Comparison of ENCODE assay signal across 9 cellular contexts in the genomic region with DNA sequence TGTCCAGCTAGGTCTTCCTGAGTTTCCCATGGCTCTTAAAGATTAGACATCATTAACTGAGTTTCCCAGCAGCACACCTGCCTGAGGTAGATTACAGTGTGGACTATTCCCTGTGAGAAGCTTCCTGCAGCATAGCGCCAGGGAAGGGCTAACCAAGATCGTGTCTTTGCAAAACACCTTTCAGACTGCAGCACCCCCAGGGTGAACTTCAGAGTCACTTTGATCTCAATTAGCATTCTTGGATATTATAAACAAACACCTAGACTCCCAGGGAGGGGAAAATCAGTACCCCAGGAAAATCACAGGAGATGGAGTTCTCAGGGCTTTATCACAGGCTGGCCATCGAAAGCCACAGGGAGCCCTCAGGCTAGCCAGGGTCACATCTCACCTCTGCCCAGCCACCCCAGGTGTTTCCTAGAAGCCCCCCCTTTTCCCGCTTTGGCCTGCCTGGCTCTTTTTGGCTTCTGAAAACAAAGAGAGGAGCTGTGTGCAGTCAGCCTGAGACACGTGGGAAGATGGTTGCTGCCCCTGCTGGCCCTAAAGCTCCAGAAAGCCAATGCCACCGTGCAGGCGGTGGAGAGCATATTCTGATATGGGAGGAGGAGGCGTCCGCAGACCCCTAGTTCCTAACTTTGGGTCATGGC. TPM values are rescaled to one million over a fixed set of nuclear protein-coding genes. Genes with fewer than 3 reads are reported as not detected.
DNase-seq lines count a peak whose midpoint lies in the region; ATAC-seq and TF ChIP-seq lines count a peak whose summit lies in the region.
"Had no signal": no experiment of that assay in that cellular context is flagged by ENCODE, and none has a peak within 500 bp of the region (broad histone marks: within the 10 kb centered on the region; RNA-seq: fewer than 3 reads in every experiment).

No MANE protein-coding gene starts in this region.

- no peaks in the 10 kb centered on the region for H3K36me3 ChIP-seq in mucosa of stomach (ENCODE audit: control insufficient read depth, insufficient read depth, low read length)
- no peaks in the 10 kb centered on the region for H3K36me3 ChIP-seq in tibial nerve

- no peak for ATAC-seq in GM21381 (IDR thresholded peaks at IDR 0.05; ENCODE audit: unreplicated experiment)

- H3K4me3 Mint-ChIP-seq in activated T-helper 2 cell treated with anti-CD3 and anti-CD28 coated beads, Interferon-gamma antibody, Interleukin-2, Interleukin-4, amounts not matched to agents 10 μg/mL and 5 μg/mL and 100 μg/mL, durations not matched to agents 14 hours and 24 hours and 36 hours (ENCODE audit: low read depth) = no peak overlapping the region

- peak overlapping the region; percentile 36 for H3K9ac ChIP-seq in mucosa of stomach (ENCODE audit: low read length)

- TF ChIP-seq CTCF in tibial nerve (IDR thresholded peaks at IDR 0.05) = no peak

- peaks cover 4% of the 10 kb centered on the region for H3K36me3 Mint-ChIP-seq in activated T-helper 2 cell treated with anti-CD3 and anti-CD28 coated beads, Interferon-gamma antibody, Interleukin-2, Interleukin-4, amounts not matched to agents 10 μg/mL and 5 μg/mL and 100 μg/mL, durations not matched to agents 14 hours and 24 hours and 36 hours (ENCODE audit: low read depth)

- no peaks in the 10 kb centered on the region for H3K27me3 ChIP-seq in mucosa of stomach (ENCODE audit: control insufficient read depth, insufficient read depth, low read length)
- H3K27me3 ChIP-seq in tibial nerve = no peaks in the 10 kb centered on the region

- WGBS in tibial nerve, 2 donors = 78 to 83% methylated on average over 6 to 9 of the region's 9 CpGs

- no peak for TF ChIP-seq EP300 in tibial nerve (IDR thresholded peaks at IDR 0.05)

- TF ChIP-seq POLR2A in tibial nerve (IDR thresholded peaks at IDR 0.05) = no peak

- H3K4me1 ChIP-seq in mucosa of stomach (ENCODE audit: control insufficient read depth, insufficient read depth, low read length) = peaks cover 62% of the 10 kb centered on the region
- H3K4me1 ChIP-seq in tibial nerve = peaks cover 0 to 48% (median 22%) of the 10 kb centered on the region in 4 donors

- H3K9me3 Mint-ChIP-seq in activated T-helper 2 cell treated with anti-CD3 and anti-CD28 coated beads, Interferon-gamma antibody, Interleukin-2, Interleukin-4, amounts not matched to agents 10 μg/mL and 5 μg/mL and 100 μg/mL, durations not matched to agents 14 hours and 24 hours and 36 hours = no peaks in the 10 kb centered on the region

- peaks cover 59% of the 10 kb centered on the region for H3K4me1 Mint-ChIP-seq in activated T-helper 2 cell treated with anti-CD3 and anti-CD28 coated beads, Interferon-gamma antibody, Interleukin-2, Interleukin-4, amounts not matched to agents 10 μg/mL and 5 μg/mL and 100 μg/mL, durations not matched to agents 14 hours and 24 hours and 36 hours (ENCODE audit: low read depth)

- peak overlapping the region; percentile 92 for H3K27ac Mint-ChIP-seq in activated T-helper 2 cell treated with anti-CD3 and anti-CD28 coated beads, Interferon-gamma antibody, Interleukin-2, Interleukin-4, amounts not matched to agents 10 μg/mL and 5 μg/mL and 100 μg/mL, durations not matched to agents 14 hours and 24 hours and 36 hours

- H3K27ac ChIP-seq in tibial nerve = peak overlapping the region in 3 of 4 donors; percentile 66 to 77 (median 68)
- H3K27ac ChIP-seq in caudate nucleus (ENCODE audit: low read depth, low read length) = no peak overlapping the region

- H3K9me3 ChIP-seq in mucosa of stomach (ENCODE audit: control insufficient read depth, low read length) = no peaks in the 10 kb centered on the region
- no peaks in the 10 kb centered on the region for H3K9me3 ChIP-seq in tibial nerve

- H3K27me3 Mint-ChIP-seq in activated T-helper 2 cell treated with anti-CD3 and anti-CD28 coated beads, Interferon-gamma antibody, Interleukin-2, Interleukin-4, amounts not matched to agents 10 μg/mL and 5 μg/mL and 100 μg/mL, durations not matched to agents 14 hours and 24 hours and 36 hours (ENCODE audit: low read depth) = no peaks in the 10 kb centered on the region

- no peak overlapping the region for H3K4me3 ChIP-seq in mucosa of stomach (ENCODE audit: low read length)
- H3K4me3 ChIP-seq in tibial nerve = no peak overlapping the region

- intact Hi-C loops in activated T-helper 2 cell treated with anti-CD3 and anti-CD28 coated beads, Interferon-gamma antibody, Interleukin-2, Interleukin-4, amounts not matched to agents 10 μg/mL and 5 μg/mL and 100 μg/mL, durations not matched to agents 14 hours and 24 hours and 36 hours (cut with micrococcal nuclease) = no loop called here

- DNase-seq in activated CD8-positive, alpha-beta memory T cell treated with anti-CD3 and anti-CD28 coated beads, Interleukin-2, amount 50 U/mL, for 48 hours = peak; percentile 52
- DNase-seq in activated CD8-positive, alpha-beta memory T cell treated with anti-CD3 and anti-CD28 coated beads, Interleukin-2, amount 50 U/mL, for 4 hours = no peak
- no peak for DNase-seq in activated T-helper 2 cell treated with anti-CD3 and anti-CD28 coated beads, Interferon-gamma antibody, Interleukin-2, Interleukin-4, amounts not matched to agents 10 μg/mL and 5 μg/mL and 100 μg/mL, durations not matched to agents 14 hours and 24 hours and 36 hours (ENCODE audit: low spot score)
- DNase-seq in tibial nerve (ENCODE audit: low spot score in 2 of 2) (peak in 1 of 2 donors; percentile 3), NCI-H524 (lab: John Stamatoyannopoulos, UW) (no peak), caudate nucleus (lab: John Stamatoyannopoulos, UW) (no peak)
- DNase-seq: HCEC 1CT had no signal

RNA-seq across cellular contexts. Expression of gene LBR, which starts 18.6 kb away (rescaled TPM):
- 187 and 191 TPM in 2 replicates for total RNA-seq in activated T-helper 2 cell treated with anti-CD3 and anti-CD28 coated beads, Interferon-gamma antibody, Interleukin-2, Interleukin-4, amounts not matched to agents 10 μg/mL and 5 μg/mL and 100 μg/mL, durations not matched to agents 14 hours and 24 hours and 36 hours
- 10 to 100 TPM; 17.7 to 30.8 (median 25.1) TPM for total RNA-seq in tibial nerve
